In genomic region chr15:59400103-59400813, GRCh38 we compare ENCODE assay signal across 12 cellular contexts. TPM values are rescaled to one million over a fixed set of nuclear protein-coding genes. Genes with fewer than 3 reads are reported as not detected.
DNase-seq lines count a peak whose midpoint lies in the region; ATAC-seq and TF ChIP-seq lines count a peak whose summit lies in the region.
"Had no signal": no experiment of that assay in that cellular context is flagged by ENCODE, and none has a peak within 500 bp of the region (broad histone marks: within the 10 kb centered on the region; RNA-seq: fewer than 3 reads in every experiment).

No MANE protein-coding gene starts in this region.

- H3K27me3 Mint-ChIP-seq in activated T-cell treated with anti-CD3 and anti-CD28 coated beads, Interleukin-2, amount 50 U/mL, for 24 hours, result peaks cover 21% of the 10 kb centered on the region
- H3K27me3 Mint-ChIP-seq in mesothelial cell of epicardium (ENCODE audit: low read depth), result peaks cover 13% of the 10 kb centered on the region

- no peak overlapping the region for H3K4me3 Mint-ChIP-seq in activated T-cell treated with anti-CD3 and anti-CD28 coated beads, Interleukin-2, amount 50 U/mL, for 24 hours
- H3K4me3 Mint-ChIP-seq in mesothelial cell of epicardium, result no peak overlapping the region
- H3K4me3 Mint-ChIP-seq: T-cell had no signal

- H3K36me3 Mint-ChIP-seq in activated T-cell treated with anti-CD3 and anti-CD28 coated beads, Interleukin-2, amount 50 U/mL, for 24 hours (ENCODE audit: low read depth), result no peaks in the 10 kb centered on the region
- no peaks in the 10 kb centered on the region for H3K36me3 Mint-ChIP-seq in mesothelial cell of epicardium
- H3K36me3 Mint-ChIP-seq: T-cell had no signal

- TF ChIP-seq CTCF in GM12865 (IDR thresholded peaks at IDR 0.05; ENCODE audit: insufficient read depth, low read depth, low read length, missing control alignments) (no peak), mesothelial cell of epicardium (IDR thresholded peaks at IDR 0.05; ENCODE audit: unreplicated experiment) (no peak)

- H3K4me1 Mint-ChIP-seq in activated T-cell treated with anti-CD3 and anti-CD28 coated beads, Interleukin-2, amount 50 U/mL, for 24 hours (ENCODE audit: low read depth), result no peaks in the 10 kb centered on the region
- H3K4me1 Mint-ChIP-seq in mesothelial cell of epicardium, result peaks cover 14% of the 10 kb centered on the region

- intact Hi-C loops in head of caudate nucleus (cut with DNase I), result no loop called here

- DNase-seq in GM12865 (ENCODE audit: low read depth), result peak; percentile 40
- DNase-seq in germinal center (ENCODE audit: low spot score), result peak; percentile 23
- no peak for DNase-seq in activated T-cell treated with anti-CD3 and anti-CD28 coated beads, Interleukin-2, amount 50 U/mL, for 24 hours
- DNase-seq in mesothelial cell of epicardium (ENCODE audit: low spot score in 2 of 2, unreplicated experiment in 2 of 2), result no peak
- DNase-seq in NCI-H1105 treated with DMSO at 0.1 percent for 48 hours (lab: John Stamatoyannopoulos, UW), result no peak
- no peak for DNase-seq in head of caudate nucleus
- DNase-seq: activated naive CD4-positive, alpha-beta T cell; DMS79; stimulated activated CD4-positive, alpha-beta T cell treated with anti-CD3 and anti-CD28 coated beads, Interleukin-1b, Interleukin-23, amount 100 ng/mL, for 48 hours had no signal

- H3K27ac Mint-ChIP-seq in activated T-cell treated with anti-CD3 and anti-CD28 coated beads, Interleukin-2, amount 50 U/mL, for 24 hours, result no peak overlapping the region
- no peak overlapping the region for H3K27ac Mint-ChIP-seq in mesothelial cell of epicardium

- peak overlapping the region; percentile 18 for H3K4me3 ChIP-seq in GM12865 (ENCODE audit: low read depth, low read length)

- ATAC-seq in GM21723 (IDR thresholded peaks at IDR 0.05; ENCODE audit: unreplicated experiment) (peak; percentile 38), HG03432 (IDR thresholded peaks at IDR 0.05; ENCODE audit: unreplicated experiment) (peak; percentile 21)
- ATAC-seq: T-cell had no signal

- no peaks in the 10 kb centered on the region for H3K9me3 Mint-ChIP-seq in activated T-cell treated with anti-CD3 and anti-CD28 coated beads, Interleukin-2, amount 50 U/mL, for 24 hours
- no peaks in the 10 kb centered on the region for H3K9me3 Mint-ChIP-seq in mesothelial cell of epicardium
- H3K9me3 Mint-ChIP-seq: T-cell had no signal

RNA-seq across cellular contexts. Expression of gene MYO1E, which starts 27.6 kb away (rescaled TPM):
- total RNA-seq in mesothelial cell of epicardium, result 48.2 to 54.2 TPM (median 53.2 TPM) in 3 replicates

RNA-seq across cellular contexts. Expression of gene FAM81A, which starts 37.7 kb away (rescaled TPM):
- 0.92 to 1.0 TPM (median 0.97 TPM) in 3 replicates for total RNA-seq in mesothelial cell of epicardium

Comparison
In these comparisons a context has a peak if more than half of its experiments do, and no peak if none do; other contexts are left out.
1. DNase-seq: peak in GM12865 (single experiment) and germinal center (single experiment); none in activated T-cell treated with anti-CD3 and anti-CD28 coated beads, Interleukin-2, amount 50 U/mL, for 24 hours (single experiment), mesothelial cell of epicardium (0 of 2), NCI-H1105 treated with DMSO at 0.1 percent for 48 hours (single experiment) and head of caudate nucleus (0 of 42).